16 cellular contexts compared by ENCODE assay signal in genomic region chr2:10277293-10278028, GRCh38. TPM values are rescaled to one million over a fixed set of nuclear protein-coding genes. Genes with fewer than 3 reads are reported as not detected.
DNase-seq lines count a peak whose midpoint lies in the region; ATAC-seq and TF ChIP-seq lines count a peak whose summit lies in the region.
"Had no signal": no experiment of that assay in that cellular context is flagged by ENCODE, and none has a peak within 500 bp of the region (broad histone marks: within the 10 kb centered on the region; RNA-seq: fewer than 3 reads in every experiment).

No MANE protein-coding gene starts in this region.

- H3K27ac Mint-ChIP-seq in activated CD8-positive, alpha-beta T cell treated with anti-CD3 and anti-CD28 coated beads for 36 hours = peak overlapping the region; percentile 17
- no peak overlapping the region for H3K27ac Mint-ChIP-seq in activated CD8-positive, alpha-beta T cell treated with anti-CD3 and anti-CD28 coated beads, Interleukin-2, amount 10 ng/mL, durations not matched to agents 7 days and 5 days
- H3K27ac Mint-ChIP-seq in dendritic cell treated with granulocyte-macrophage colony-stimulating factor and Interleukin-4, amounts not matched to agents 40 ng/mL and 50 ng/mL, for 4 days = peak overlapping the region; percentile 92
- H3K27ac Mint-ChIP-seq in neural progenitor cell = peak overlapping the region; percentile 48
- H3K27ac Mint-ChIP-seq: T-helper 17 cell had no signal

- no peak for DNase-seq in activated CD8-positive, alpha-beta T cell treated with anti-CD3 and anti-CD28 coated beads for 36 hours
- no peak for DNase-seq in activated CD8-positive, alpha-beta T cell treated with anti-CD3 and anti-CD28 coated beads, Interleukin-2, amount 10 ng/mL, durations not matched to agents 7 days and 5 days
- no peak for DNase-seq in neural progenitor cell (ENCODE audit: low spot score)
- DNase-seq in NCI-H774 (lab: John Stamatoyannopoulos, UW) = no peak
- DNase-seq in NCI-H1436 treated with DMSO at 0.1 percent for 48 hours (lab: John Stamatoyannopoulos, UW) = no peak
- DNase-seq in NCI-H2029 treated with DMSO at 0.1 percent for 48 hours (lab: John Stamatoyannopoulos, UW) = no peak
- DNase-seq: 8988T; CD4-positive, CD25-positive, alpha-beta regulatory T cell; DND-41; NCI-H82; T-helper 17 cell had no signal

- no peaks in the 10 kb centered on the region for H3K27me3 Mint-ChIP-seq in activated CD8-positive, alpha-beta T cell treated with anti-CD3 and anti-CD28 coated beads for 36 hours
- H3K27me3 Mint-ChIP-seq in activated CD8-positive, alpha-beta T cell treated with anti-CD3 and anti-CD28 coated beads, Interleukin-2, amount 10 ng/mL, durations not matched to agents 7 days and 5 days (ENCODE audit: low read depth) = peaks cover 3% of the 10 kb centered on the region
- no peaks in the 10 kb centered on the region for H3K27me3 Mint-ChIP-seq in dendritic cell treated with granulocyte-macrophage colony-stimulating factor and Interleukin-4, amounts not matched to agents 40 ng/mL and 50 ng/mL, for 4 days
- peaks cover 15% of the 10 kb centered on the region for H3K27me3 Mint-ChIP-seq in neural progenitor cell (ENCODE audit: insufficient read depth, low read depth)
- H3K27me3 Mint-ChIP-seq: CD4-positive, CD25-positive, alpha-beta regulatory T cell had no signal

- no peaks in the 10 kb centered on the region for H3K27me3 ChIP-seq in neural progenitor cell
- peaks cover 0 to 6% (median 0%) of the 10 kb centered on the region in 5 donors for H3K27me3 ChIP-seq in subcutaneous abdominal adipose tissue (ENCODE audit: control insufficient read depth in 5 of 5, insufficient read depth in 4 of 5, low read length in 5 of 5)
- H3K27me3 ChIP-seq: dorsolateral prefrontal cortex had no signal

- no peak for TF ChIP-seq CTCF in activated CD8-positive, alpha-beta T cell treated with anti-CD3 and anti-CD28 coated beads for 36 hours (IDR thresholded peaks at IDR 0.05)
- TF ChIP-seq CTCF in neural progenitor cell (IDR thresholded peaks at IDR 0.05) = no peak

- H3K4me1 Mint-ChIP-seq in activated CD8-positive, alpha-beta T cell treated with anti-CD3 and anti-CD28 coated beads for 36 hours (ENCODE audit: low read depth) = peaks cover 12% of the 10 kb centered on the region
- H3K4me1 Mint-ChIP-seq in activated CD8-positive, alpha-beta T cell treated with anti-CD3 and anti-CD28 coated beads, Interleukin-2, amount 10 ng/mL, durations not matched to agents 7 days and 5 days (ENCODE audit: low read depth) = peaks cover 12% of the 10 kb centered on the region
- peaks cover 56% of the 10 kb centered on the region for H3K4me1 Mint-ChIP-seq in dendritic cell treated with granulocyte-macrophage colony-stimulating factor and Interleukin-4, amounts not matched to agents 40 ng/mL and 50 ng/mL, for 4 days (ENCODE audit: low read depth)
- H3K4me1 Mint-ChIP-seq in neural progenitor cell = peaks cover 25% of the 10 kb centered on the region

- CTCF ChIA-PET in activated CD8-positive, alpha-beta T cell treated with anti-CD3 and anti-CD28 coated beads for 36 hours (lab: Charles Lee) = interaction anchor here (2.2 to 3.9 kb wide), 2 partner anchors 131 to 158 kb away, joined by 7 to 20 read pairs; no protein-coding TSS in a partner anchor
- CTCF ChIA-PET in activated CD8-positive, alpha-beta T cell treated with anti-CD3 and anti-CD28 coated beads, Interleukin-2, amount 10 ng/mL, durations not matched to agents 7 days and 5 days (lab: Charles Lee) = interaction anchor here (1.0 kb wide), 1 partner anchor 132 kb away, joined by 4 read pairs; no protein-coding TSS in a partner anchor

- intact Hi-C loops in activated CD8-positive, alpha-beta T cell treated with anti-CD3 and anti-CD28 coated beads for 36 hours (cut with micrococcal nuclease) = no loop called here
- intact Hi-C loops in dendritic cell treated with granulocyte-macrophage colony-stimulating factor and Interleukin-4, amounts not matched to agents 40 ng/mL and 50 ng/mL, for 4 days (cut with micrococcal nuclease) = loop anchor here (1.0 to 2.0 kb wide), 2 partner anchors 25 to 55 kb away; partner anchors contain the start of gene HPCAL1

- no peaks in the 10 kb centered on the region for H3K36me3 ChIP-seq in neural progenitor cell
- H3K36me3 ChIP-seq in subcutaneous abdominal adipose tissue (ENCODE audit: control insufficient read depth in 5 of 5, insufficient read depth in 5 of 5, low read length in 5 of 5) = no peaks in the 10 kb centered on the region

- H3K9me3 ChIP-seq in neural progenitor cell (ENCODE audit: low read depth) (no peaks in the 10 kb centered on the region), subcutaneous abdominal adipose tissue (ENCODE audit: control insufficient read depth in 5 of 5, low read length in 5 of 5) (no peaks in the 10 kb centered on the region)

- H3K27ac ChIP-seq in neural progenitor cell (no peak overlapping the region), subcutaneous abdominal adipose tissue (ENCODE audit: low read depth, low read length) (peak overlapping the region; percentile 23)

- H3K79me2 ChIP-seq in neural progenitor cell (ENCODE audit: low read depth) = no peaks in the 10 kb centered on the region

- no peaks in the 10 kb centered on the region for H3K9me3 Mint-ChIP-seq in activated CD8-positive, alpha-beta T cell treated with anti-CD3 and anti-CD28 coated beads for 36 hours
- H3K9me3 Mint-ChIP-seq in activated CD8-positive, alpha-beta T cell treated with anti-CD3 and anti-CD28 coated beads, Interleukin-2, amount 10 ng/mL, durations not matched to agents 7 days and 5 days (ENCODE audit: insufficient read depth) = no peaks in the 10 kb centered on the region
- H3K9me3 Mint-ChIP-seq in dendritic cell treated with granulocyte-macrophage colony-stimulating factor and Interleukin-4, amounts not matched to agents 40 ng/mL and 50 ng/mL, for 4 days = no peaks in the 10 kb centered on the region
- peaks cover under 1% of the 10 kb centered on the region for H3K9me3 Mint-ChIP-seq in neural progenitor cell
- H3K9me3 Mint-ChIP-seq: type B pancreatic cell had no signal

- ATAC-seq in activated CD8-positive, alpha-beta T cell treated with anti-CD3 and anti-CD28 coated beads for 36 hours = no peak
- ATAC-seq in activated CD8-positive, alpha-beta T cell treated with anti-CD3 and anti-CD28 coated beads, Interleukin-2, amount 10 ng/mL, durations not matched to agents 7 days and 5 days = no peak
- ATAC-seq: T-helper 17 cell had no signal

- H3K4me2 ChIP-seq in neural progenitor cell = no peak overlapping the region

- H3K4me1 ChIP-seq in neural progenitor cell = no peaks in the 10 kb centered on the region
- H3K4me1 ChIP-seq in subcutaneous abdominal adipose tissue (ENCODE audit: control insufficient read depth in 5 of 5, insufficient read depth in 5 of 5, low read length in 5 of 5) = peaks cover 3 to 20% (median 17%) of the 10 kb centered on the region in 5 donors

- H3K4me3 ChIP-seq in neural progenitor cell (no peak overlapping the region), subcutaneous abdominal adipose tissue (ENCODE audit: low read depth in 1 of 5, low read length in 5 of 5) (no peak overlapping the region)
- H3K4me3 ChIP-seq: dorsolateral prefrontal cortex, lung had no signal

- H3F3A ChIP-seq in neural progenitor cell (ENCODE audit: low read depth) = no peaks in the 10 kb centered on the region

- no peak overlapping the region for H2AFZ ChIP-seq in neural progenitor cell (replicated peaks)

- H4K20me1 ChIP-seq in neural progenitor cell (ENCODE audit: low read depth) = no peaks in the 10 kb centered on the region

- no peak overlapping the region for H3K4me3 Mint-ChIP-seq in activated CD8-positive, alpha-beta T cell treated with anti-CD3 and anti-CD28 coated beads for 36 hours
- no peak overlapping the region for H3K4me3 Mint-ChIP-seq in activated CD8-positive, alpha-beta T cell treated with anti-CD3 and anti-CD28 coated beads, Interleukin-2, amount 10 ng/mL, durations not matched to agents 7 days and 5 days
- peak overlapping the region; percentile 30 for H3K4me3 Mint-ChIP-seq in dendritic cell treated with granulocyte-macrophage colony-stimulating factor and Interleukin-4, amounts not matched to agents 40 ng/mL and 50 ng/mL, for 4 days
- H3K4me3 Mint-ChIP-seq in neural progenitor cell = no peak overlapping the region
- H3K4me3 Mint-ChIP-seq: CD4-positive, CD25-positive, alpha-beta regulatory T cell; T-helper 17 cell; type B pancreatic cell had no signal

- H3K9ac ChIP-seq in neural progenitor cell = no peak overlapping the region
- H3K9ac ChIP-seq in subcutaneous abdominal adipose tissue (ENCODE audit: low read length in 5 of 5) = no peak overlapping the region

- no peaks in the 10 kb centered on the region for H3K36me3 Mint-ChIP-seq in activated CD8-positive, alpha-beta T cell treated with anti-CD3 and anti-CD28 coated beads for 36 hours (ENCODE audit: low read depth)
- H3K36me3 Mint-ChIP-seq in activated CD8-positive, alpha-beta T cell treated with anti-CD3 and anti-CD28 coated beads, Interleukin-2, amount 10 ng/mL, durations not matched to agents 7 days and 5 days (ENCODE audit: low read depth) = no peaks in the 10 kb centered on the region
- no peaks in the 10 kb centered on the region for H3K36me3 Mint-ChIP-seq in dendritic cell treated with granulocyte-macrophage colony-stimulating factor and Interleukin-4, amounts not matched to agents 40 ng/mL and 50 ng/mL, for 4 days (ENCODE audit: low read depth)
- no peaks in the 10 kb centered on the region for H3K36me3 Mint-ChIP-seq in neural progenitor cell
- H3K36me3 Mint-ChIP-seq: CD4-positive, CD25-positive, alpha-beta regulatory T cell; type B pancreatic cell had no signal

- POLR2A ChIA-PET in activated CD8-positive, alpha-beta T cell treated with anti-CD3 and anti-CD28 coated beads for 36 hours (lab: Charles Lee) = interaction anchor here (0.5 kb wide), 1 partner anchor 28 kb away, joined by 3 read pairs; no protein-coding TSS in a partner anchor
- POLR2A ChIA-PET in activated CD8-positive, alpha-beta T cell treated with anti-CD3 and anti-CD28 coated beads, Interleukin-2, amount 10 ng/mL, durations not matched to agents 7 days and 5 days (lab: Charles Lee) = no interaction called here

RNA-seq across cellular contexts. Expression of gene HPCAL1, which starts 25.2 kb away (rescaled TPM):
- total RNA-seq in activated CD8-positive, alpha-beta T cell treated with anti-CD3 and anti-CD28 coated beads for 36 hours = 100 to 1,000 TPM; 166 to 170 TPM
- 10 to 100 TPM; 55.8 to 56.6 TPM for total RNA-seq in activated CD8-positive, alpha-beta T cell treated with anti-CD3 and anti-CD28 coated beads, Interleukin-2, amount 10 ng/mL, durations not matched to agents 7 days and 5 days
- total RNA-seq in neural progenitor cell (ENCODE audit: low replicate concordance) = 3.7 and 8.0 TPM in 2 replicates
